10 cellular contexts compared by ENCODE assay signal in the genomic region with DNA sequence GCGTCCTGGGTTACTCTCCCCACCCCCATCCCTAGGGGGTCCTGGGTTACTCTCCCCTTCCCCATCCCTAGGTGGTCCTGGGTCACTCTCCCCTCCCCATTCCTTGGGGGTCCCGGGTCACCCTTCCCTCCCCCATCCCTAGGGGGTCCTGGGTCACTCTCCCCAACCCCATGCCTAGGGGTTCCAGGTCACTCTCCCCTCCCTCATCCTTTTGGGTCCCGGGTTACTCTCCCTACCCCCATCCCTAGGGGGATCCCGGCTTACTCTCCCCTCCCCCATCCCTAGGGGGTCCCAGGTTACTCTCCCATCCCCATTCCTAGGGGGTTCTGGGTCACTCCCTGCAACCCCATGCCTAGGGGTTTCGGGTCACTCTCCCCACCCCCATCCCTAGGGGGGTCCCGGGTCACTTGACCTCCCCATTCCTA. TPM values are rescaled to one million over a fixed set of nuclear protein-coding genes. Genes with fewer than 3 reads are reported as not detected.
A peak's percentile ranks its signal among the peaks of the same experiment; 100 is the strongest.
DNase-seq lines count a peak whose midpoint lies in the region; ATAC-seq and TF ChIP-seq lines count a peak whose summit lies in the region.
"Had no signal": no experiment of that assay in that cellular context is flagged by ENCODE, and none has a peak within 500 bp of the region (broad histone marks: within the 10 kb centered on the region; RNA-seq: fewer than 3 reads in every experiment).

No MANE protein-coding gene starts in this region.

- DNase-seq in HFF-Myc (ENCODE audit: extremely low read depth, low read depth) (no peak), naive B cell (no peak), NCI-H526 (lab: John Stamatoyannopoulos, UW) (no peak), NCI-H1417 (lab: John Stamatoyannopoulos, UW) (no peak), putamen (ENCODE audit: low spot score) (no peak)
- DNase-seq: KG1 had no signal

- no peak for TF ChIP-seq POLR2A in gastroesophageal sphincter (IDR thresholded peaks at IDR 0.05)

- H3K36me3 ChIP-seq in gastroesophageal sphincter: no peaks in the 10 kb centered on the region
- H3K36me3 ChIP-seq: prostate gland had no signal

- H3K9me3 Mint-ChIP-seq in brain (peaks cover 28 to 38% (median 31%) of the 10 kb centered on the region in 5 experiments), naive B cell (peaks cover 5 to 23% (median 12%) of the 10 kb centered on the region in 7 donors)

- H3K4me3 ChIP-seq in HFF-Myc (replicated peaks; ENCODE audit: low read depth, low read length) (peak overlapping the region; percentile 69), gastroesophageal sphincter (peak overlapping the region in 1 of 2 donors; percentile 75)

- H3K4me1 ChIP-seq in gastroesophageal sphincter: peaks cover 0 to 35% (median 13%) of the 10 kb centered on the region in 3 donors

- peaks cover 3% of the 10 kb centered on the region for H3K27me3 Mint-ChIP-seq in brain
- no peaks in the 10 kb centered on the region for H3K27me3 Mint-ChIP-seq in naive B cell

- H3K4me1 Mint-ChIP-seq in brain (peaks cover 10% of the 10 kb centered on the region), naive B cell (peaks cover 41 to 52% (median 52%) of the 10 kb centered on the region in 3 donors)

- H3K27ac ChIP-seq in C4-2B (peak overlapping the region; percentile 78; the same call in 1 of the 2 replicates), gastroesophageal sphincter (peak overlapping the region in 1 of 4 donors; percentile 92)

- ATAC-seq in naive B cell (ENCODE audit: low read depth in 2 of 2): no peak
- no peak for ATAC-seq in gastroesophageal sphincter

- H3K36me3 Mint-ChIP-seq in brain (peaks cover 40% of the 10 kb centered on the region), naive B cell (peaks cover 15 to 18% of the 10 kb centered on the region in 2 donors)

- no peaks in the 10 kb centered on the region for H3K9me3 ChIP-seq in gastroesophageal sphincter
- H3K9me3 ChIP-seq: prostate gland had no signal

- H3K27me3 ChIP-seq in gastroesophageal sphincter: no peaks in the 10 kb centered on the region

- no peak for TF ChIP-seq CTCF in C4-2B (conservative IDR thresholded peaks at IDR 0.05)
- no peak for TF ChIP-seq CTCF in HFF-Myc (IDR thresholded peaks at IDR 0.05; ENCODE audit: low read depth, low read length, missing control alignments)
- TF ChIP-seq CTCF in brain (conservative IDR thresholded peaks at IDR 0.05): no peak
- TF ChIP-seq CTCF in gastroesophageal sphincter (IDR thresholded peaks at IDR 0.05): no peak

- H3K4me3 Mint-ChIP-seq in brain (peak overlapping the region in 3 of 5 experiments; percentile 9 to 88 (median 87)), naive B cell (peak overlapping the region in 6 of 8 donors; percentile 64 to 96 (median 82))

- TF ChIP-seq EP300 in gastroesophageal sphincter (IDR thresholded peaks at IDR 0.05): no peak

- 55% methylated on average over 3 of the region's 6 CpGs; no CpG with 5 or more reads in 1 of the 2 donors for WGBS in gastroesophageal sphincter (ENCODE audit: low coverage in 1 of 2), 2 donors

- H3K27ac Mint-ChIP-seq in brain (no peak overlapping the region), naive B cell (peak overlapping the region in 2 of 6 donors; percentile 14 to 66)

RNA-seq across cellular contexts. Expression of a gene that starts 1.4 kb away (rescaled TPM):
- 32.8 TPM for polyA plus RNA-seq in brain (ENCODE audit: insufficient read depth, low read depth, low replicate concordance)
- polyA plus RNA-seq in naive B cell (ENCODE audit: low read depth in 6 of 6): 10 to 100 TPM; 49.2 to 66.0 (median 57.7) TPM
- 10 to 100 TPM; 29.7 to 35.1 (median 32.5) TPM for total RNA-seq in gastroesophageal sphincter

RNA-seq across cellular contexts. Expression of a gene that starts 59.4 kb away (rescaled TPM):
- polyA plus RNA-seq in brain (ENCODE audit: insufficient read depth, low read depth, low replicate concordance) (412 TPM), naive B cell (ENCODE audit: low read depth in 6 of 6) (100 to 1,000 TPM; 411 to 627 (median 548) TPM)
- total RNA-seq in gastroesophageal sphincter: 100 to 1,000 TPM; 204 to 408 (median 268) TPM
